In the genomic region with DNA sequence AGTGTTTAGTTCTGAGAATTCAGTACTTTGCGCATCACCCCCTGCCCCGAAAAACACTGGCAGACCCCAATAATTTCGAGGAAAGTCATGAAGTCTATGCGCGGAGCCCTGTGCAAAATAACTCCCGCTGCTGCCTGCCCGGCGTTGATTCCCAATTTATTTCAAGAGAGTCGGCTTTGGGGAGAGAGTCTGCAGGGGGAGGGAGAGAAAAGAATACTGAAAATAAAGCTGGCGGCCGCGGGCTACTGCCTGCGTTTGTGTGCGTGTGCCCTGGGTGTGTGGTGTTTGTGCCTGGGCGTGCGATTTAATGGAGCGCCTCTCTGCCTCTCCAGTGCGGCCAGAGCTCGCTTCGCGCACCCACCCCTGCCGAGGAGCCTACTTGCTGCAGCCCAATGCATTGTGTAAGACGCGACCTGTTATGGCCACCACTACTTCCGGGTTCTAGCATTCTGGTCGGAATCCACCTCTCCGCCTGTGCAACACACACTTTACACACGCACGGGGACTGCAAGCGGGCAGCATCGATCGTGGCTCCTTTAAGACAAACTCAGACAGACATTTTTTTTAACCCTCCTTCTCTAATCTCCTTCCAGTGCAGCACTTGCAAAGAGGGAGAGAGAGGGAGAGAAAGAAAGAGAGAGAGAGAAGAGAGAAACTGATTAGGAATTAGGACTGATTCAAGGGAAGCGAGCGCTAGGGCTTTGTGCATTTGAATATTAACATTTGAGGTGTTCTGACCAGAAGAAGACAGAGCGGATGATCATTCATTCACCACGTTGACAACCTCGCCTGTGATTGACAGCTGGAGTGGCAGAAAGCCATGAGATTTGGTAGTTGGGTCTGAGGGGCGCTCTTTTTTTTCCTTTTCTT, we compare ENCODE assay signal across 8 cellular contexts. TPM values are rescaled to one million over a fixed set of nuclear protein-coding genes. Genes with fewer than 3 reads are reported as not detected.
A peak's percentile ranks its signal among the peaks of the same experiment; 100 is the strongest.
DNase-seq lines count a peak whose midpoint lies in the region; ATAC-seq, FAIRE-seq and TF ChIP-seq lines count a peak whose summit lies in the region.

A gene (plus strand): TSS at position 447 of the 870 bp plus-strand sequence. CDS start 732 bp downstream, outside the sequence.

- TF ChIP-seq CTCF in Caco-2 (IDR thresholded peaks at IDR 0.05; ENCODE audit: insufficient read depth in 1 of 2, low read depth in 1 of 2, low read length in 1 of 2, severe bottlenecking in 1 of 2, unreplicated experiment in 1 of 2) (peak in 1 of 2 experiments; percentile 7), astrocyte (IDR thresholded peaks at IDR 0.05; ENCODE audit: insufficient read depth, low read depth, low read length) (no peak), heart right ventricle (IDR thresholded peaks at IDR 0.05) (no peak), omental fat pad (IDR thresholded peaks at IDR 0.05) (no peak)

- H3K9me3 ChIP-seq in Caco-2 (no peaks in the 10 kb centered on the region), astrocyte (ENCODE audit: insufficient read depth, low read depth, low read length) (no peaks in the 10 kb centered on the region), heart right ventricle (no peaks in the 10 kb centered on the region)

- H3K9me3 Mint-ChIP-seq in Caco-2 (ENCODE audit: unreplicated experiment) (no peaks in the 10 kb centered on the region), astrocyte (ENCODE audit: unreplicated experiment) (peaks cover 5% of the 10 kb centered on the region)

- H3K4me1 Mint-ChIP-seq in Caco-2 (ENCODE audit: low read depth, unreplicated experiment) (peaks cover 20% of the 10 kb centered on the region), astrocyte (ENCODE audit: low read depth, unreplicated experiment) (peaks cover 2% of the 10 kb centered on the region)

- H3K27me3 ChIP-seq in Caco-2 (replicated peaks; ENCODE audit: control insufficient read depth, insufficient read depth, low read length) (no peaks in the 10 kb centered on the region), astrocyte (ENCODE audit: insufficient read depth, low read length) (peaks cover 16% of the 10 kb centered on the region), heart right ventricle (peaks cover 0 to 98% (median 0%) of the 10 kb centered on the region in 7 donors)

- H4K20me1 ChIP-seq in astrocyte (ENCODE audit: insufficient read depth, low read length) = no peaks in the 10 kb centered on the region

- peak within 1 kb of the TSS; percentile 89 for H2AFZ ChIP-seq in astrocyte (ENCODE audit: low read depth, low read length)

- peak within 1 kb of the TSS; percentile 94 for H3K9ac ChIP-seq in astrocyte (ENCODE audit: low read length)

- TSS peak; percentile 73 for BruUV-seq in Caco-2 (replicated peaks; lab: Mats Ljungman, UMichigan)

- H3K36me3 ChIP-seq in Caco-2 (ENCODE audit: control insufficient read depth, insufficient read depth, low read length) = no peaks in the 10 kb centered on the region
- no peaks in the 10 kb centered on the region for H3K36me3 ChIP-seq in astrocyte (ENCODE audit: insufficient read depth, low read length)
- no peaks in the 10 kb centered on the region for H3K36me3 ChIP-seq in heart right ventricle

- intact Hi-C loops in Caco-2 (cut with micrococcal nuclease; ENCODE audit: unreplicated experiment) (loop anchor here (1.0 to 10.0 kb wide), 6 partner anchors 93 to 1600 kb away; a partner anchor contains a TSS), heart right ventricle (cut with DNase I) (loop anchor here in 9 of 10 donors (2.0 to 10.0 kb wide), 15 partner anchors 62 to 1600 kb away; a partner anchor contains a TSS)

- H3K27ac ChIP-seq in astrocyte (ENCODE audit: low read depth, low read length) (peak within 1 kb of the TSS; percentile 86), heart right ventricle (peak within 1 kb of the TSS; percentile 74 to 95 (median 90))

- H3K4me1 ChIP-seq in Caco-2 (peaks cover 16% of the 10 kb centered on the region), astrocyte (ENCODE audit: insufficient read depth, low read length) (peaks cover 7% of the 10 kb centered on the region), heart right ventricle (peaks cover 0 to 33% (median 0%) of the 10 kb centered on the region in 9 donors)

- H3K79me2 ChIP-seq in astrocyte (ENCODE audit: insufficient read depth, low read length) = peaks cover 48% of the 10 kb centered on the region

- peak within 1 kb of the TSS; percentile 81 for H3K4me3 Mint-ChIP-seq in Caco-2 (ENCODE audit: unreplicated experiment)
- H3K4me3 Mint-ChIP-seq in astrocyte (ENCODE audit: unreplicated experiment) = peak within 1 kb of the TSS; percentile 95

- H3K27ac Mint-ChIP-seq in Caco-2 (ENCODE audit: unreplicated experiment) (peak within 1 kb of the TSS; percentile 82), astrocyte (ENCODE audit: unreplicated experiment) (peak within 1 kb of the TSS; percentile 68)

- WGBS in heart right ventricle, 2 donors = 0% methylated on average over 38 of the region's 38 CpGs

- POLR2A ChIA-PET in Caco-2 (lab: Charles Lee) = interaction anchor here (0.6 to 1.2 kb wide), 8 partner anchors 25 to 1684 kb away, joined by 3 to 13 read pairs (median 6); no protein-coding TSS in a partner anchor

- H3K36me3 Mint-ChIP-seq in Caco-2 (ENCODE audit: insufficient read depth, unreplicated experiment) (peaks cover 13% of the 10 kb centered on the region), astrocyte (ENCODE audit: low read depth, unreplicated experiment) (no peaks in the 10 kb centered on the region)

- DNase-seq in Caco-2 = peak; percentile 93 to 96
- peak; percentile 90 for DNase-seq in HT-29 (ENCODE audit: low spot score)
- DNase-seq in NCI-H82 (lab: John Stamatoyannopoulos, UW) = peak; percentile 97
- DNase-seq in astrocyte (ENCODE audit: low read depth) = peak; percentile 99
- DNase-seq in heart right ventricle = peak; percentile 87 to 92
- DNase-seq in omental fat pad (ENCODE audit: low spot score) = peak; percentile 79
- no peak for DNase-seq in stimulated activated naive CD4-positive, alpha-beta T cell treated with Interleukin-2 at 50 U/mL for 16 hours (lab: John Stamatoyannopoulos, UW)

- peak within 1 kb of the TSS; percentile 99 for H3K4me2 ChIP-seq in astrocyte (ENCODE audit: low read length)

- H3K4me3 ChIP-seq in Caco-2 (ENCODE audit: low read depth, low read length) = peak within 1 kb of the TSS; percentile 75
- H3K4me3 ChIP-seq in astrocyte (ENCODE audit: insufficient read depth, low read depth, low read length) = peak within 1 kb of the TSS; percentile 77
- H3K4me3 ChIP-seq in heart right ventricle = peak within 1 kb of the TSS; percentile 39 to 87 (median 78)

- peak; percentile 50 for FAIRE-seq in astrocyte (lab: Jason Lieb, UNC)

- ATAC-seq in GM19455 (IDR thresholded peaks at IDR 0.05; ENCODE audit: unreplicated experiment) (peak; percentile 81), heart right ventricle (peak; percentile 84 to 91 (median 88)), omental fat pad (ENCODE audit: low FRiP score) (peak; percentile 86)

- CTCF ChIA-PET in Caco-2 (lab: Charles Lee) = interaction anchor here (0.6 to 2.1 kb wide), 7 partner anchors 69 to 1675 kb away, joined by 3 to 9 read pairs (median 4); no protein-coding TSS in a partner anchor

- H3K27me3 Mint-ChIP-seq in Caco-2 (ENCODE audit: insufficient read depth, unreplicated experiment) = no peaks in the 10 kb centered on the region
- H3K27me3 Mint-ChIP-seq in astrocyte (ENCODE audit: low read depth, unreplicated experiment) = peaks cover 67% of the 10 kb centered on the region

RNA-seq across cellular contexts. Expression of the gene that starts here (rescaled TPM):
- total RNA-seq in Caco-2 (2022) = 7.4 and 10.5 TPM in 2 replicates
- 3.1 and 7.7 TPM in 2 replicates for total RNA-seq in HT-29 (2014; rRNA removed; shearing (Covaris generic))
- 3.4 and 5.2 TPM in 2 replicates for total RNA-seq in astrocyte
- total RNA-seq in heart right ventricle = 10 to 100 TPM; 24.8 to 63.8 (median 38.6) TPM
- 10 to 100 TPM; 28.5 to 44.9 TPM for polyA plus RNA-seq in heart right ventricle
- 10 to 100 TPM; 19.8 to 67.3 (median 46.3) TPM for total RNA-seq in omental fat pad
